Comparison of ENCODE assay signal across 8 cellular contexts in the genomic region with DNA sequence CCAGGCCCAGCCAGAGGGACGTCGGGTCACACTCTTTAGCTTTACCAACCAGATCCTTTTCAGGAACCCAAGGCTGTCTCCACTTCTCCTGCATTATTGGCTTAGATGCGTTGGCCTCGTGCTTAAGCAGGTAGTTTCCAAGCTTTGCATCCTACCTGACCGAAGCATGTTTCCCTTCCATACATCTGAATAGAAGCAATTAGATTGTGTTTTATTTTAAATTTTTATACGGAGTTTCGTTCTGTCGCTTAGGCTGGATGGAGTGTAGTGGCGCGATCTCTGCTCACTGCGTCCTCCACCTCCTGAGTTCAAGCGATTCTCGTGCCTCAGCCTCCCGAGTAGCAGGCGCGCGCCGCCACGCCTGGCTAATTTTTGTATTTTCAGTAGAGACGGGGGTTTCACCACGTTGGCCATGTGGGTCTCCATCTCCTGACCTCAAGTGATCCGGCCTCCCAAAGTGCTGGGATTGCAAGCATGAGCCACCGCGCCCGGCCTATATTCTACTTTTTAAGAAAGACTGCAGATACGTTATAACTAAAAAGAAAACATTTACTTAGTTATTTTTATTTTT. TPM values are rescaled to one million over a fixed set of nuclear protein-coding genes. Genes with fewer than 3 reads are reported as not detected.
DNase-seq lines count a peak whose midpoint lies in the region; ATAC-seq, FAIRE-seq and TF ChIP-seq lines count a peak whose summit lies in the region.

No MANE protein-coding gene starts in this region.

- POLR2A ChIA-PET in A549 (lab: Yijun Ruan, JAX), result interaction anchor here (0.9 to 1.6 kb wide), 3 partner anchors 10 to 492 kb away, joined by 3 to 25 read pairs (median 4); a partner anchor contains a TSS

- H3K4me3 Mint-ChIP-seq in brain, result peak overlapping the region; percentile 98 to 99 (median 98)

- H3K36me3 Mint-ChIP-seq in brain, result peaks cover 12% of the 10 kb centered on the region

- ATAC-seq in A549 (peak; percentile 3 to 43; a peak in 4 of 6 replicates), GM18867 (IDR thresholded peaks at IDR 0.05; ENCODE audit: unreplicated experiment) (peak; percentile 10), left lung (peak; percentile 26)

- peak overlapping the region; percentile 81 to 97 (median 96) for H3K27ac Mint-ChIP-seq in brain

- no peak for TF ChIP-seq CTCF in A549 (IDR thresholded peaks at IDR 0.05)
- TF ChIP-seq CTCF in LNCaP clone FGC (IDR thresholded peaks at IDR 0.05; ENCODE audit: control insufficient read depth, extremely low read depth, insufficient read depth), result no peak
- TF ChIP-seq CTCF in brain (conservative IDR thresholded peaks at IDR 0.05), result no peak
- no peak for TF ChIP-seq CTCF in left lung (IDR thresholded peaks at IDR 0.05)

- no peaks in the 10 kb centered on the region for H3K36me3 ChIP-seq in left lung

- H3K9me3 Mint-ChIP-seq in brain, result no peaks in the 10 kb centered on the region

- CTCF ChIA-PET in A549 (lab: Yijun Ruan, JAX), result interaction anchor here (1.0 to 2.6 kb wide), 9 partner anchors 9 to 44 kb away, joined by 3 to 13 read pairs (median 4); a partner anchor contains a TSS

- no peaks in the 10 kb centered on the region for H3K27me3 ChIP-seq in left lung

- peaks cover 11% of the 10 kb centered on the region for H3K27me3 Mint-ChIP-seq in brain

- intact Hi-C loops in left lung (cut with DNase I), result no loop called here

- no peak for FAIRE-seq in A549 (lab: Jason Lieb, UNC)

- no peak for TF ChIP-seq EP300 in A549 (IDR thresholded peaks at IDR 0.05)

- H3K4me1 Mint-ChIP-seq in brain, result peaks cover 45% of the 10 kb centered on the region

- peak in 1 of 2 experiments; percentile 9 for DNase-seq in A549 (ENCODE audit: low read depth in 1 of 2, low spot score in 1 of 2)
- no peak for DNase-seq in LNCaP clone FGC (ENCODE audit: low read depth)
- DNase-seq in left lung, result peak; percentile 33 to 73
- DNase-seq in NCI-H2107 (lab: John Stamatoyannopoulos, UW), result no peak
- DNase-seq in NCI-H2107 treated with DMSO at 0.1 percent for 48 hours (lab: John Stamatoyannopoulos, UW; ENCODE audit: unreplicated experiment), result no peak

- H3K4me3 ChIP-seq in A549 (peak overlapping the region; percentile 60), LNCaP clone FGC (ENCODE audit: low read depth, low read length) (peak overlapping the region; percentile 90), left lung (peak overlapping the region; percentile 62 to 74)

- peak overlapping the region; percentile 81 for H3K4me2 ChIP-seq in A549

- H3K9me3 ChIP-seq in A549 (no peaks in the 10 kb centered on the region), left lung (no peaks in the 10 kb centered on the region)

- 22% methylated on average over 26 of the region's 26 CpGs for WGBS in A549 (ENCODE audit: missing lambda C conversion rate)

- H3K4me1 ChIP-seq in A549 (peaks cover 7% of the 10 kb centered on the region; the same call in 1 of the 3 replicates), left lung (peaks cover 0 to 14% of the 10 kb centered on the region in 2 donors)

- TF ChIP-seq RAD21 in A549 (conservative IDR thresholded peaks at IDR 0.05 in 1 of 2, IDR thresholded peaks at IDR 0.05 in 1 of 2), result no peak

- H3K27ac ChIP-seq in A549 (peak overlapping the region; percentile 67 to 88), left lung (peak overlapping the region; percentile 83 to 86), temporal lobe (ENCODE audit: low read depth, low read length) (peak overlapping the region; percentile 33)

- TF ChIP-seq POLR2A in A549 (IDR thresholded peaks at IDR 0.05; ENCODE audit: low read length), result no peak

TF ChIP-seq in A549, 52 proteins besides CTCF, POLR2A, EP300 and RAD21:
- TF ChIP-seq BHLHE40 (IDR thresholded peaks at IDR 0.05; ENCODE audit: low read depth, low read length) (no peak), HEYL (CRISPR knock-in tag; IDR thresholded peaks at IDR 0.05) (no peak), HOXA7 (CRISPR knock-in tag; IDR thresholded peaks at IDR 0.05) (no peak), FOXS1 (CRISPR knock-in tag; IDR thresholded peaks at IDR 0.05) (no peak), ZNF302 (CRISPR knock-in tag; IDR thresholded peaks at IDR 0.05) (no peak), MYC (IDR thresholded peaks at IDR 0.05; ENCODE audit: borderline replicate concordance, low read length) (no peak), EHF (CRISPR knock-in tag; IDR thresholded peaks at IDR 0.05) (no peak), CHD4 (IDR thresholded peaks at IDR 0.05; ENCODE audit: borderline replicate concordance) (no peak), TFCP2L1 (CRISPR knock-in tag; IDR thresholded peaks at IDR 0.05) (no peak), RNF2 (IDR thresholded peaks at IDR 0.05; ENCODE audit: borderline replicate concordance, low read depth) (no peak), CBX2 (IDR thresholded peaks at IDR 0.05; ENCODE audit: borderline replicate concordance, low read depth) (no peak), POLR2AphosphoS2 (conservative IDR thresholded peaks at IDR 0.05; ENCODE audit: low read length) (no peak), NPAS2 (CRISPR knock-in tag; IDR thresholded peaks at IDR 0.05; ENCODE audit: borderline replicate concordance) (no peak), ZC3H11A (IDR thresholded peaks at IDR 0.05) (no peak)
- TF ChIP-seq, protein P1, sequence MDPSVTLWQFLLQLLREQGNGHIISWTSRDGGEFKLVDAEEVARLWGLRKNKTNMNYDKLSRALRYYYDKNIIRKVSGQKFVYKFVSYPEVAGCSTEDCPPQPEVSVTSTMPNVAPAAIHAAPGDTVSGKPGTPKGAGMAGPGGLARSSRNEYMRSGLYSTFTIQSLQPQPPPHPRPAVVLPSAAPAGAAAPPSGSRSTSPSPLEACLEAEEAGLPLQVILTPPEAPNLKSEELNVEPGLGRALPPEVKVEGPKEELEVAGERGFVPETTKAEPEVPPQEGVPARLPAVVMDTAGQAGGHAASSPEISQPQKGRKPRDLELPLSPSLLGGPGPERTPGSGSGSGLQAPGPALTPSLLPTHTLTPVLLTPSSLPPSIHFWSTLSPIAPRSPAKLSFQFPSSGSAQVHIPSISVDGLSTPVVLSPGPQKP (IDR thresholded peaks at IDR 0.05; ENCODE audit: low read depth, low read length), result no peak
- TF ChIP-seq, protein P2, sequence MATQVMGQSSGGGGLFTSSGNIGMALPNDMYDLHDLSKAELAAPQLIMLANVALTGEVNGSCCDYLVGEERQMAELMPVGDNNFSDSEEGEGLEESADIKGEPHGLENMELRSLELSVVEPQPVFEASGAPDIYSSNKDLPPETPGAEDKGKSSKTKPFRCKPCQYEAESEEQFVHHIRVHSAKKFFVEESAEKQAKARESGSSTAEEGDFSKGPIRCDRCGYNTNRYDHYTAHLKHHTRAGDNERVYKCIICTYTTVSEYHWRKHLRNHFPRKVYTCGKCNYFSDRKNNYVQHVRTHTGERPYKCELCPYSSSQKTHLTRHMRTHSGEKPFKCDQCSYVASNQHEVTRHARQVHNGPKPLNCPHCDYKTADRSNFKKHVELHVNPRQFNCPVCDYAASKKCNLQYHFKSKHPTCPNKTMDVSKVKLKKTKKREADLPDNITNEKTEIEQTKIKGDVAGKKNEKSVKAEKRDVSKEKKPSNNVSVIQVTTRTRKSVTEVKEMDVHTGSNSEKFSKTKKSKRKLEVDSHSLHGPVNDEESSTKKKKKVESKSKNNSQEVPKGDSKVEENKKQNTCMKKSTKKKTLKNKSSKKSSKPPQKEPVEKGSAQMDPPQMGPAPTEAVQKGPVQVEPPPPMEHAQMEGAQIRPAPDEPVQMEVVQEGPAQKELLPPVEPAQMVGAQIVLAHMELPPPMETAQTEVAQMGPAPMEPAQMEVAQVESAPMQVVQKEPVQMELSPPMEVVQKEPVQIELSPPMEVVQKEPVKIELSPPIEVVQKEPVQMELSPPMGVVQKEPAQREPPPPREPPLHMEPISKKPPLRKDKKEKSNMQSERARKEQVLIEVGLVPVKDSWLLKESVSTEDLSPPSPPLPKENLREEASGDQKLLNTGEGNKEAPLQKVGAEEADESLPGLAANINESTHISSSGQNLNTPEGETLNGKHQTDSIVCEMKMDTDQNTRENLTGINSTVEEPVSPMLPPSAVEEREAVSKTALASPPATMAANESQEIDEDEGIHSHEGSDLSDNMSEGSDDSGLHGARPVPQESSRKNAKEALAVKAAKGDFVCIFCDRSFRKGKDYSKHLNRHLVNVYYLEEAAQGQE (IDR thresholded peaks at IDR 0.05), result no peak
TF ChIP-seq in A549: peak in this region for 0.

RNA-seq across cellular contexts. Expression of a gene that starts 0.7 kb away (rescaled TPM):
- polyA plus RNA-seq in A549 (2011; rRNA removed) (13.3 and 14.8 TPM in 2 replicates), A549 (2017; fragmentation: RNase III; extraction: RNeasy Plus Mini Kit Qiagen cat#74134 plus additional on column Dnase treatment) (4.9 to 6.0 TPM (median 5.2 TPM) in 3 replicates), brain (ENCODE audit: insufficient read depth, low read depth, low replicate concordance) (3.1 TPM)
- 2.8 and 3.8 TPM in 2 replicates for polyA plus RNA-seq in A549 (2012; cell fraction: cytosol; rRNA removed)
- polyA plus RNA-seq in A549 (2012; cell fraction: nucleus; rRNA removed), result 5.5 and 7.5 TPM in 2 replicates
- 13.7 and 15.5 TPM in 2 replicates for polyA minus RNA-seq in A549 (2011; rRNA and poly(A)+ RNA removed)
- total RNA-seq in left lung (10 to 100 TPM; 12.8 to 15.9 TPM), temporal lobe (56.1 TPM)

RNA-seq across cellular contexts. Expression of a gene that starts 17.9 kb away (rescaled TPM):
- polyA plus RNA-seq in A549 (2011; rRNA removed) (62.7 and 78.0 TPM in 2 replicates), A549 (2017; fragmentation: RNase III; extraction: RNeasy Plus Mini Kit Qiagen cat#74134 plus additional on column Dnase treatment) (48.9 to 53.2 TPM (median 49.8 TPM) in 3 replicates), brain (ENCODE audit: insufficient read depth, low read depth, low replicate concordance) (17.6 TPM)
- polyA plus RNA-seq in A549 (2012; cell fraction: cytosol; rRNA removed), result 33.5 and 39.0 TPM in 2 replicates
- polyA plus RNA-seq in A549 (2012; cell fraction: nucleus; rRNA removed), result 25.4 and 32.4 TPM in 2 replicates
- polyA minus RNA-seq in A549 (2011; rRNA and poly(A)+ RNA removed), result 8.0 and 9.5 TPM in 2 replicates
- total RNA-seq in left lung (10 to 100 TPM; 23.8 to 23.9 TPM), temporal lobe (46.7 TPM)

Comparison
In these comparisons a context has a peak if more than half of its experiments do, and no peak if none do; other contexts are left out.
1. DNase-seq: peak in left lung (2 of 2); none in LNCaP clone FGC (single experiment), NCI-H2107 (single experiment) and NCI-H2107 treated with DMSO at 0.1 percent for 48 hours (single experiment).
2. H3K27ac ChIP-seq: peak in every context shown above with its lines; median percentile 84 in left lung; 78 in A549; 33 in temporal lobe.
3. Peak in every context shown above with its lines, with median percentiles within 50 percentile points of each other: ATAC-seq and H3K4me3 ChIP-seq.